11 cellular contexts compared by ENCODE assay signal in genomic region chr1:201482755-201483154, GRCh38. TPM values are rescaled to one million over a fixed set of nuclear protein-coding genes. Genes with fewer than 3 reads are reported as not detected.
DNase-seq lines count a peak whose midpoint lies in the region; ATAC-seq, FAIRE-seq and TF ChIP-seq lines count a peak whose summit lies in the region.
"Had no signal": no experiment of that assay in that cellular context is flagged by ENCODE, and none has a peak within 500 bp of the region (broad histone marks: within the 10 kb centered on the region; RNA-seq: fewer than 3 reads in every experiment).

No MANE protein-coding gene starts in this region.

- H3K4me1 Mint-ChIP-seq in activated T-cell treated with anti-CD3 and anti-CD28 coated beads, Interleukin-2, amount 50 U/mL, for 4 hours (ENCODE audit: low read depth), result peaks cover 20% of the 10 kb centered on the region

- H3K9me3 Mint-ChIP-seq in activated T-cell treated with anti-CD3 and anti-CD28 coated beads, Interleukin-2, amount 50 U/mL, for 4 hours, result no peaks in the 10 kb centered on the region
- H3K9me3 Mint-ChIP-seq: activated CD4-positive, alpha-beta T cell treated with anti-CD3 and anti-CD28 coated beads, Interleukin-2, amount 10 ng/mL, durations not matched to agents 7 days and 5 days; activated naive CD8-positive, alpha-beta T cell treated with anti-CD3 and anti-CD28 coated beads, Interleukin-2, amount 10 ng/mL, durations not matched to agents 7 days and 5 days had no signal

- H3K27me3 ChIP-seq in endocrine pancreas (ENCODE audit: control insufficient read depth, insufficient read depth, low read length), result no peaks in the 10 kb centered on the region
- no peaks in the 10 kb centered on the region for H3K27me3 ChIP-seq in smooth muscle cell (ENCODE audit: low read depth)
- H3K27me3 ChIP-seq: SJSA1 had no signal

- DNase-seq in activated T-cell treated with anti-CD3 and anti-CD28 coated beads, Interleukin-2, amount 50 U/mL, for 4 hours, result no peak
- no peak for DNase-seq in activated T-cell treated with anti-CD3 and anti-CD28 coated beads for 4 hours
- DNase-seq in AG08396 (ENCODE audit: low spot score), result no peak
- DNase-seq in kidney, result no peak
- DNase-seq in smooth muscle cell (lab: John Stamatoyannopoulos, UW; ENCODE audit: unreplicated experiment), result no peak

- no peak for ATAC-seq in activated T-cell treated with anti-CD3 and anti-CD28 coated beads, Interleukin-2, amount 50 U/mL, for 4 hours
- ATAC-seq in HG03025 (IDR thresholded peaks at IDR 0.05; ENCODE audit: low FRiP score, unreplicated experiment), result peak; percentile 44

- no peaks in the 10 kb centered on the region for H3K9me3 ChIP-seq in endocrine pancreas (ENCODE audit: control insufficient read depth, low read length)
- H3K9me3 ChIP-seq in kidney (ENCODE audit: control insufficient read depth in 1 of 2, low read length in 2 of 2), result no peaks in the 10 kb centered on the region
- no peaks in the 10 kb centered on the region for H3K9me3 ChIP-seq in smooth muscle cell (replicated peaks; ENCODE audit: low read depth)
- H3K9me3 ChIP-seq: SJSA1 had no signal

- no peak for FAIRE-seq in kidney (lab: Jason Lieb, UNC)

- H3K4me1 ChIP-seq in endocrine pancreas (ENCODE audit: control insufficient read depth, insufficient read depth, low read length) (no peaks in the 10 kb centered on the region), kidney (ENCODE audit: control insufficient read depth in 1 of 2, insufficient read depth in 1 of 2, low read depth in 1 of 2, low read length in 2 of 2) (peaks cover 6 to 16% of the 10 kb centered on the region in 2 donors), smooth muscle cell (ENCODE audit: low read depth) (peaks cover 7% of the 10 kb centered on the region)

- H4K20me1 ChIP-seq in smooth muscle cell (ENCODE audit: low read depth), result no peaks in the 10 kb centered on the region

- H3K27me3 Mint-ChIP-seq in activated T-cell treated with anti-CD3 and anti-CD28 coated beads, Interleukin-2, amount 50 U/mL, for 4 hours (ENCODE audit: low read depth), result peaks cover 17% of the 10 kb centered on the region

- H3K36me3 Mint-ChIP-seq in activated T-cell treated with anti-CD3 and anti-CD28 coated beads, Interleukin-2, amount 50 U/mL, for 4 hours (ENCODE audit: insufficient read depth), result peaks cover 2% of the 10 kb centered on the region

- H2AFZ ChIP-seq in smooth muscle cell (ENCODE audit: low read depth), result no peak overlapping the region

- peak overlapping the region; percentile 37 for H3K4me3 Mint-ChIP-seq in activated T-cell treated with anti-CD3 and anti-CD28 coated beads, Interleukin-2, amount 50 U/mL, for 4 hours

- H3K9ac ChIP-seq in endocrine pancreas (ENCODE audit: control insufficient read depth, insufficient read depth, low read length) (peak overlapping the region; percentile 10), kidney (ENCODE audit: low read length in 2 of 2) (peak overlapping the region in 1 of 2 donors; percentile 67), smooth muscle cell (ENCODE audit: low read depth) (no peak overlapping the region)

- H3K36me3 ChIP-seq in endocrine pancreas (ENCODE audit: control insufficient read depth, insufficient read depth, low read length), result peaks cover 4% of the 10 kb centered on the region
- H3K36me3 ChIP-seq in kidney (ENCODE audit: control insufficient read depth in 1 of 2, insufficient read depth in 2 of 2, low read length in 2 of 2), result peaks cover 12 to 35% of the 10 kb centered on the region in 2 donors
- H3K36me3 ChIP-seq in smooth muscle cell (ENCODE audit: low read depth), result no peaks in the 10 kb centered on the region

- no peaks in the 10 kb centered on the region for H3K79me2 ChIP-seq in smooth muscle cell (ENCODE audit: low read depth)

- 85% methylated on average over 5 of the region's 5 CpGs for WGBS in smooth muscle cell (ENCODE audit: low lambda C conversion rate)

- no peak overlapping the region for H3K4me3 ChIP-seq in endocrine pancreas (ENCODE audit: control insufficient read depth, insufficient read depth, low read length)
- no peak overlapping the region for H3K4me3 ChIP-seq in kidney (ENCODE audit: low read length in 2 of 2)
- H3K4me3 ChIP-seq in smooth muscle cell, result no peak overlapping the region
- H3K4me3 ChIP-seq: SJSA1 had no signal

- intact Hi-C loops in kidney (cut with DNase I), result no loop called here

- peaks cover 28% of the 10 kb centered on the region for H3F3A ChIP-seq in smooth muscle cell (ENCODE audit: low read depth)

- no peak for TF ChIP-seq CTCF in kidney (IDR thresholded peaks at IDR 0.05; ENCODE audit: borderline replicate concordance, extremely low read depth, insufficient read depth)
- TF ChIP-seq CTCF in smooth muscle cell (IDR thresholded peaks at IDR 0.05; ENCODE audit: borderline replicate concordance, insufficient read depth, poor library complexity, severe bottlenecking), result no peak

- no peak overlapping the region for H3K4me2 ChIP-seq in smooth muscle cell

- peak overlapping the region; percentile 88 for H3K27ac ChIP-seq in temporal lobe (ENCODE audit: low read depth, low read length)
- no peak overlapping the region for H3K27ac ChIP-seq in kidney (ENCODE audit: low read depth in 2 of 2, low read length in 2 of 2)
- no peak overlapping the region for H3K27ac ChIP-seq in smooth muscle cell (ENCODE audit: low read depth)
- H3K27ac ChIP-seq: SJSA1 had no signal

RNA-seq across cellular contexts. Expression of gene PHLDA3, which starts 13.8 kb away (rescaled TPM):
- 1 to 10 TPM; 1.4 to 4.1 (median 3.4) TPM for total RNA-seq in activated T-cell treated with anti-CD3 and anti-CD28 coated beads, Interleukin-2, amount 50 U/mL, for 4 hours
- 7.1 TPM for total RNA-seq in temporal lobe
- 25.6 TPM for total RNA-seq in kidney
- polyA plus RNA-seq in kidney (ENCODE audit: insufficient read depth, low read depth, low replicate concordance), result 27.3 TPM
- total RNA-seq in smooth muscle cell, result 87.8 and 130 TPM in 2 replicates
- 340 and 343 TPM in 2 replicates for polyA plus RNA-seq in smooth muscle cell

RNA-seq across cellular contexts. Expression of gene CSRP1, which starts 24.2 kb away (rescaled TPM):
- total RNA-seq in activated T-cell treated with anti-CD3 and anti-CD28 coated beads, Interleukin-2, amount 50 U/mL, for 4 hours, result 10 to 100 TPM; 51.5 to 54.3 (median 52.4) TPM
- 23.1 TPM for total RNA-seq in temporal lobe
- total RNA-seq in kidney, result 236 TPM
- polyA plus RNA-seq in kidney (ENCODE audit: insufficient read depth, low read depth, low replicate concordance), result 211 TPM
- 317 and 345 TPM in 2 replicates for total RNA-seq in smooth muscle cell
- polyA plus RNA-seq in smooth muscle cell, result 202 and 215 TPM in 2 replicates

RNA-seq across cellular contexts. Expression of gene NAV1, which starts 56.2 kb away (rescaled TPM):
- 1 to 10 TPM in 2 of 3 donors, under 1 TPM in 1; 0.81 to 1.3 (median 1.1) TPM for total RNA-seq in activated T-cell treated with anti-CD3 and anti-CD28 coated beads, Interleukin-2, amount 50 U/mL, for 4 hours
- total RNA-seq in temporal lobe (78.4 TPM), kidney (23.0 TPM), smooth muscle cell (52.3 and 60.1 TPM in 2 replicates)
- polyA plus RNA-seq in kidney (ENCODE audit: insufficient read depth, low read depth, low replicate concordance) (1.7 TPM), smooth muscle cell (65.2 and 71.1 TPM in 2 replicates)

Comparison
In these comparisons a context has a peak if more than half of its experiments do, and no peak if none do; other contexts are left out.
1. RNA of gene NAV1, which starts 56.2 kb away (total RNA-seq): 78.4 TPM in temporal lobe (single experiment), 52.3 to 60.1 TPM in smooth muscle cell and 23.0 TPM in kidney (single experiment); 0.81 to 1.3 TPM in activated T-cell treated with anti-CD3 and anti-CD28 coated beads, Interleukin-2, amount 50 U/mL, for 4 hours; every median in the first group is over 10 times any median in the second.